ENCODE assay signal across 7 cellular contexts in genomic region chr16:1979271-1980025, GRCh38.
DNase-seq lines count a peak whose midpoint lies in the region; ATAC-seq lines count a peak whose summit lies in the region.
"Had no signal": no experiment of that assay in that cellular context is flagged by ENCODE, and none has a peak within 500 bp of the region (broad histone marks: within the 10 kb centered on the region; RNA-seq: fewer than 3 reads in every experiment).

No MANE protein-coding gene starts in this region.

- H3K9me3 Mint-ChIP-seq in stimulated activated effector memory CD8-positive, alpha-beta T cell treated with anti-CD3 and anti-CD28 coated beads, Interleukin-12 subunit alpha, Interleukin-12 subunit beta, amount 100 ng/mL, for 72 hours, result no peaks in the 10 kb centered on the region

- H3K4me1 Mint-ChIP-seq in stimulated activated effector memory CD8-positive, alpha-beta T cell treated with anti-CD3 and anti-CD28 coated beads, Interleukin-12 subunit alpha, Interleukin-12 subunit beta, amount 100 ng/mL, for 72 hours, result peaks cover 16% of the 10 kb centered on the region

- H3K4me3 Mint-ChIP-seq in stimulated activated effector memory CD8-positive, alpha-beta T cell treated with anti-CD3 and anti-CD28 coated beads, Interleukin-12 subunit alpha, Interleukin-12 subunit beta, amount 100 ng/mL, for 72 hours, result no peak overlapping the region

- peaks cover 37% of the 10 kb centered on the region for H3K36me3 Mint-ChIP-seq in stimulated activated effector memory CD8-positive, alpha-beta T cell treated with anti-CD3 and anti-CD28 coated beads, Interleukin-12 subunit alpha, Interleukin-12 subunit beta, amount 100 ng/mL, for 72 hours

- ATAC-seq in stimulated activated effector memory CD8-positive, alpha-beta T cell treated with anti-CD3 and anti-CD28 coated beads, Interleukin-12 subunit alpha, Interleukin-12 subunit beta, amount 100 ng/mL, for 72 hours, result no peak
- no peak for ATAC-seq in HG02970 (IDR thresholded peaks at IDR 0.05; ENCODE audit: low FRiP score, unreplicated experiment)

- no peak overlapping the region for H3K27ac Mint-ChIP-seq in stimulated activated effector memory CD8-positive, alpha-beta T cell treated with anti-CD3 and anti-CD28 coated beads, Interleukin-12 subunit alpha, Interleukin-12 subunit beta, amount 100 ng/mL, for 72 hours

- peak; percentile 19 to 58 for DNase-seq in NCI-H187 (lab: John Stamatoyannopoulos, UW)
- no peak for DNase-seq in NCI-H187 treated with DMSO at 0.1 percent for 48 hours (lab: John Stamatoyannopoulos, UW)
- DNase-seq in ecto neural progenitor cell (ENCODE audit: low spot score), result peak; percentile 64
- peak; percentile 40 for DNase-seq in stimulated activated CD4-positive, alpha-beta T cell treated with anti-CD3 and anti-CD28 coated beads, Interleukin-1b, Interleukin-23, amount 100 ng/mL, for 48 hours
- no peak for DNase-seq in stimulated activated effector memory CD8-positive, alpha-beta T cell treated with anti-CD3 and anti-CD28 coated beads, Interleukin-12 subunit alpha, Interleukin-12 subunit beta, amount 100 ng/mL, for 72 hours (ENCODE audit: low spot score in 2 of 2)
- DNase-seq: aorta had no signal

Comparison
In these comparisons a context has a peak if more than half of its experiments do, and no peak if none do; other contexts are left out.
1. DNase-seq: peak in NCI-H187 (2 of 2), ecto neural progenitor cell (single experiment) and stimulated activated CD4-positive, alpha-beta T cell treated with anti-CD3 and anti-CD28 coated beads, Interleukin-1b, Interleukin-23, amount 100 ng/mL, for 48 hours (single experiment); none in NCI-H187 treated with DMSO at 0.1 percent for 48 hours (single experiment) and stimulated activated effector memory CD8-positive, alpha-beta T cell treated with anti-CD3 and anti-CD28 coated beads, Interleukin-12 subunit alpha, Interleukin-12 subunit beta, amount 100 ng/mL, for 72 hours (0 of 2).